In the genomic region with DNA sequence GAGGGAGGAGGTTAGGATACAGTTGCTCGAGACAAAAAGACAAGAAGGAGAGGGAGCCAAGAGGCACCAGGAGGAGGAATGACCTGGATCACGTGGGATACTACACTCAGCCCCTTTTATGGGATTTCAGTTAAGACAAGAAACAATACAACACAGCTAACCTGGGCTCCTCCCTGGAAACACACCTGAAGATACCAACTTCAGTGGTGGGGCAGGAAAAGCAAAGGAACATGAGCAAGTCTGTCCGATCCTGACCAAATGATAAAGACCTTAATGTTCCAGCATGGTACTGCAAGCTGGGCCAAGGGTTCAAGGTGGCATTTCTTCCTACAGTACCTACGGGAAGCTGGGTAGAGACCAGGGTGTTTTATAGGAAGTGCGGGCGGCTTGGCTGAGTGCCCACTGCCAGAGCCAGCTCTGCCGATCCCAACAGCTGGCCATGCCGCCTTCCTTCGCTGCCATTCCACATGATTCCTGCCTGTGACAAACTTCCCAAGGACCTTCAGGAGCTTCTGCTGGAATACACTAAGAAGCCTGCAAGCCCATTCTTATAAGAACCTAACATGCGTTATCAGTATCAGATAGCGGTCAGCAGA, we compare ENCODE assay signal across 22 cellular contexts. TPM values are rescaled to one million over a fixed set of nuclear protein-coding genes. Genes with fewer than 3 reads are reported as not detected.
DNase-seq lines count a peak whose midpoint lies in the region; FAIRE-seq and TF ChIP-seq lines count a peak whose summit lies in the region.
"Had no signal": no experiment of that assay in that cellular context is flagged by ENCODE, and none has a peak within 500 bp of the region (broad histone marks: within the 10 kb centered on the region; RNA-seq: fewer than 3 reads in every experiment).

No MANE protein-coding gene starts in this region.

- no peaks in the 10 kb centered on the region for H3K9me3 ChIP-seq in astrocyte (ENCODE audit: insufficient read depth, low read depth, low read length)
- H3K9me3 ChIP-seq in stomach: no peaks in the 10 kb centered on the region
- H3K9me3 ChIP-seq in kidney (ENCODE audit: control insufficient read depth in 1 of 2, low read length in 2 of 2): no peaks in the 10 kb centered on the region
- H3K9me3 ChIP-seq: BE2C had no signal

- H3K79me2 ChIP-seq in astrocyte (ENCODE audit: insufficient read depth, low read length) (peaks cover 96% of the 10 kb centered on the region), mesendoderm (ENCODE audit: control insufficient read depth, insufficient read depth, low read length) (peaks cover 18% of the 10 kb centered on the region)

- no peaks in the 10 kb centered on the region for H3K9me3 Mint-ChIP-seq in astrocyte (ENCODE audit: unreplicated experiment)
- H3K9me3 Mint-ChIP-seq: activated CD4-positive, alpha-beta T cell treated with anti-CD3 and anti-CD28 coated beads, Interleukin-2, amount 10 ng/mL, durations not matched to agents 7 days and 5 days had no signal

- no peak overlapping the region for H4K8ac ChIP-seq in mesendoderm (ENCODE audit: low read depth, low read length)

- whole genome bisulfite sequencing in mesendoderm (ENCODE audit: extremely low coverage, insufficient coverage, low lambda C conversion rate): no CpG with 5 or more reads among the region's 11 CpGs
- WGBS in stomach, 5 donors: 29 to 55% (median 40%) methylated on average over 10 to 11 of the region's 11 CpGs

- no peak overlapping the region for H2AFZ ChIP-seq in astrocyte (ENCODE audit: low read depth, low read length)

- intact Hi-C loops in stomach (cut with DNase I; ENCODE audit: low total_unique reads): no loop called here
- intact Hi-C loops in kidney (cut with DNase I): no loop called here

- no peak overlapping the region for H3K4ac ChIP-seq in mesendoderm (ENCODE audit: low read depth, low read length)

- TF ChIP-seq EP300 in stomach (IDR thresholded peaks at IDR 0.05): no peak

- no peaks in the 10 kb centered on the region for H3K27me3 Mint-ChIP-seq in astrocyte (ENCODE audit: low read depth, unreplicated experiment)
- H3K27me3 Mint-ChIP-seq: activated CD4-positive, alpha-beta T cell treated with anti-CD3 and anti-CD28 coated beads, Interleukin-2, amount 10 ng/mL, durations not matched to agents 7 days and 5 days; effector memory CD8-positive, alpha-beta T cell had no signal

- peaks cover 2% of the 10 kb centered on the region for H3K36me3 Mint-ChIP-seq in astrocyte (ENCODE audit: low read depth, unreplicated experiment)

- H2BK5ac ChIP-seq in mesendoderm (ENCODE audit: low read length): no peak overlapping the region

- H2AK5ac ChIP-seq in mesendoderm (ENCODE audit: low read length): no peak overlapping the region

- H3K27me3 ChIP-seq in astrocyte (ENCODE audit: insufficient read depth, low read length) (no peaks in the 10 kb centered on the region), mesendoderm (ENCODE audit: insufficient read depth, low read length, poor library complexity) (no peaks in the 10 kb centered on the region), stomach (no peaks in the 10 kb centered on the region)
- H3K27me3 ChIP-seq: BE2C had no signal

- no peak overlapping the region for H2BK15ac ChIP-seq in mesendoderm (replicated peaks; ENCODE audit: low read depth)

- peak; percentile 38 for DNase-seq in LHCN-M2 (ENCODE audit: low read depth)
- DNase-seq in astrocyte (ENCODE audit: low read depth): no peak
- DNase-seq in mesendoderm: no peak
- peak; percentile 61 for DNase-seq in stomach
- DNase-seq in SHP77 treated with DMSO at 0.1 percent for 48 hours (lab: John Stamatoyannopoulos, UW): no peak
- DNase-seq in foreskin melanocyte: no peak
- no peak for DNase-seq in kidney
- DNase-seq: activated CD4-positive, alpha-beta T cell treated with anti-CD3 and anti-CD28 coated beads, Interleukin-2, amount 10 ng/mL, durations not matched to agents 7 days and 5 days; activated CD8-positive, alpha-beta memory T cell treated with anti-CD3 and anti-CD28 coated beads, Interleukin-2, amount 50 U/mL, for 48 hours; activated gamma-delta T cell treated with Interleukin-2 at 50 U/mL for 16 hours; BE2C; central memory CD4-positive, alpha-beta T cell; effector memory CD8-positive, alpha-beta T cell; HCEC 1CT; hypothalamus; NCI-H1105 treated with DMSO at 0.1 percent for 48 hours; NCI-H2171; RPMI8226; stimulated activated CD4-positive, alpha-beta T cell treated with anti-CD3 and anti-CD28 coated beads, Interleukin-4, amount 100 ng/mL, for 4 hours; substantia nigra had no signal

- peak overlapping the region; percentile 22 for H3K4me2 ChIP-seq in astrocyte (ENCODE audit: low read length)
- no peak overlapping the region for H3K4me2 ChIP-seq in mesendoderm (ENCODE audit: low read length)
- H3K4me2 ChIP-seq: KMS-11 had no signal

- H3K18ac ChIP-seq in mesendoderm (ENCODE audit: low read length): no peak overlapping the region

- no peak overlapping the region for H3K27ac Mint-ChIP-seq in astrocyte (ENCODE audit: unreplicated experiment)
- H3K27ac Mint-ChIP-seq: activated CD4-positive, alpha-beta T cell treated with anti-CD3 and anti-CD28 coated beads, Interleukin-2, amount 10 ng/mL, durations not matched to agents 7 days and 5 days; effector memory CD8-positive, alpha-beta T cell had no signal

- H3K36me3 ChIP-seq in astrocyte (ENCODE audit: insufficient read depth, low read length) (no peaks in the 10 kb centered on the region), mesendoderm (ENCODE audit: control insufficient read depth, insufficient read depth, low read length) (no peaks in the 10 kb centered on the region), stomach (peaks cover 0 to 3% (median 0%) of the 10 kb centered on the region in 4 donors), kidney (ENCODE audit: control insufficient read depth in 1 of 2, insufficient read depth in 2 of 2, low read length in 2 of 2) (no peaks in the 10 kb centered on the region)
- H3K36me3 ChIP-seq: BE2C had no signal

- no peak overlapping the region for H3K4me3 Mint-ChIP-seq in astrocyte (ENCODE audit: unreplicated experiment)
- H3K4me3 Mint-ChIP-seq: activated CD4-positive, alpha-beta T cell treated with anti-CD3 and anti-CD28 coated beads, Interleukin-2, amount 10 ng/mL, durations not matched to agents 7 days and 5 days; effector memory CD8-positive, alpha-beta T cell had no signal

- FAIRE-seq in astrocyte (lab: Jason Lieb, UNC) (no peak), kidney (lab: Jason Lieb, UNC) (no peak)
- FAIRE-seq: G401.6 had no signal

- H3K27ac ChIP-seq in astrocyte (ENCODE audit: low read depth, low read length): no peak overlapping the region
- H3K27ac ChIP-seq in mesendoderm (ENCODE audit: low read depth, low read length): no peak overlapping the region
- H3K27ac ChIP-seq in stomach: peak overlapping the region; percentile 13 to 69 (median 64)
- H3K27ac ChIP-seq in kidney (ENCODE audit: low read depth in 2 of 2, low read length in 2 of 2): no peak overlapping the region
- H3K27ac ChIP-seq: KMS-11 had no signal

- H4K20me1 ChIP-seq in astrocyte (ENCODE audit: insufficient read depth, low read length): peaks cover 89% of the 10 kb centered on the region

- peaks cover 39% of the 10 kb centered on the region for H3K4me1 Mint-ChIP-seq in astrocyte (ENCODE audit: low read depth, unreplicated experiment)
- H3K4me1 Mint-ChIP-seq: activated CD4-positive, alpha-beta T cell treated with anti-CD3 and anti-CD28 coated beads, Interleukin-2, amount 10 ng/mL, durations not matched to agents 7 days and 5 days had no signal

- H3K9ac ChIP-seq in astrocyte (ENCODE audit: low read length): no peak overlapping the region
- H3K9ac ChIP-seq in mesendoderm (ENCODE audit: low read length): no peak overlapping the region
- peak overlapping the region in 1 of 2 donors; percentile 41 for H3K9ac ChIP-seq in kidney (ENCODE audit: low read length in 2 of 2)
- H3K9ac ChIP-seq: KMS-11 had no signal

- no peak for TF ChIP-seq POLR2A in stomach (IDR thresholded peaks at IDR 0.05)

- H3K56ac ChIP-seq in mesendoderm (ENCODE audit: low read length): peak overlapping the region; percentile 22

- TF ChIP-seq CTCF in astrocyte (IDR thresholded peaks at IDR 0.05; ENCODE audit: insufficient read depth, low read depth, low read length): no peak
- no peak for TF ChIP-seq CTCF in stomach (IDR thresholded peaks at IDR 0.05)
- no peak for TF ChIP-seq CTCF in kidney (IDR thresholded peaks at IDR 0.05; ENCODE audit: borderline replicate concordance, extremely low read depth, insufficient read depth)

- H4K5ac ChIP-seq in mesendoderm (ENCODE audit: low read length): no peak overlapping the region

- peaks cover 44% of the 10 kb centered on the region for H3K4me1 ChIP-seq in astrocyte (ENCODE audit: insufficient read depth, low read length)
- no peaks in the 10 kb centered on the region for H3K4me1 ChIP-seq in mesendoderm (ENCODE audit: control insufficient read depth, low read depth, low read length)
- H3K4me1 ChIP-seq in stomach: peaks cover 24 to 83% (median 60%) of the 10 kb centered on the region in 4 donors
- peaks cover 8 to 14% of the 10 kb centered on the region in 2 donors for H3K4me1 ChIP-seq in kidney (ENCODE audit: control insufficient read depth in 1 of 2, insufficient read depth in 1 of 2, low read depth in 1 of 2, low read length in 2 of 2)
- H3K4me1 ChIP-seq: BE2C had no signal

- H2BK120ac ChIP-seq in mesendoderm (ENCODE audit: low read depth, low read length): no peak overlapping the region

- H3K4me3 ChIP-seq in astrocyte (ENCODE audit: insufficient read depth, low read depth, low read length): no peak overlapping the region
- H3K4me3 ChIP-seq in mesendoderm (ENCODE audit: low read length): no peak overlapping the region
- H3K4me3 ChIP-seq in stomach: no peak overlapping the region
- H3K4me3 ChIP-seq in kidney (ENCODE audit: low read length in 2 of 2): no peak overlapping the region

- no peak overlapping the region for H3K23ac ChIP-seq in mesendoderm (ENCODE audit: low read length)

- H3K79me1 ChIP-seq in mesendoderm (ENCODE audit: low read length): peaks cover 23% of the 10 kb centered on the region

RNA-seq across cellular contexts. Expression of a gene that starts 22.1 kb away (rescaled TPM):
- total RNA-seq in LHCN-M2 (2014; rRNA removed): 21.5 and 29.8 TPM in 2 replicates
- 25.1 TPM for polyA plus RNA-seq in LHCN-M2 (2012)
- 65.7 and 80.2 TPM in 2 replicates for total RNA-seq in astrocyte
- polyA plus RNA-seq in mesendoderm (2013, experiment 1 of 2): 30.7 TPM
- 31.3 TPM for polyA plus RNA-seq in mesendoderm (2013, experiment 2 of 2)
- 100 to 1,000 TPM in 3 of 5 donors, 10 to 100 TPM in 2; 53.8 to 233 (median 129) TPM for total RNA-seq in stomach
- polyA plus RNA-seq in stomach: 10 to 100 TPM in 2 of 3 donors, 1 to 10 TPM in 1; 6.8 to 18.1 (median 13.7) TPM
- total RNA-seq in kidney: 52.4 TPM
- 7.6 TPM for polyA plus RNA-seq in kidney (ENCODE audit: insufficient read depth, low read depth, low replicate concordance)

Comparison
In these comparisons a context has a peak if more than half of its experiments do, and no peak if none do; other contexts are left out.
1. DNase-seq: peak in LHCN-M2 (single experiment) and stomach (single experiment); none in astrocyte (single experiment), mesendoderm (single experiment), SHP77 treated with DMSO at 0.1 percent for 48 hours (single experiment), foreskin melanocyte (single experiment) and kidney (single experiment).
2. H3K27ac ChIP-seq: peak in stomach (5 of 5); none in astrocyte (single experiment), mesendoderm (single experiment) and kidney (0 of 2).